In the genomic region with DNA sequence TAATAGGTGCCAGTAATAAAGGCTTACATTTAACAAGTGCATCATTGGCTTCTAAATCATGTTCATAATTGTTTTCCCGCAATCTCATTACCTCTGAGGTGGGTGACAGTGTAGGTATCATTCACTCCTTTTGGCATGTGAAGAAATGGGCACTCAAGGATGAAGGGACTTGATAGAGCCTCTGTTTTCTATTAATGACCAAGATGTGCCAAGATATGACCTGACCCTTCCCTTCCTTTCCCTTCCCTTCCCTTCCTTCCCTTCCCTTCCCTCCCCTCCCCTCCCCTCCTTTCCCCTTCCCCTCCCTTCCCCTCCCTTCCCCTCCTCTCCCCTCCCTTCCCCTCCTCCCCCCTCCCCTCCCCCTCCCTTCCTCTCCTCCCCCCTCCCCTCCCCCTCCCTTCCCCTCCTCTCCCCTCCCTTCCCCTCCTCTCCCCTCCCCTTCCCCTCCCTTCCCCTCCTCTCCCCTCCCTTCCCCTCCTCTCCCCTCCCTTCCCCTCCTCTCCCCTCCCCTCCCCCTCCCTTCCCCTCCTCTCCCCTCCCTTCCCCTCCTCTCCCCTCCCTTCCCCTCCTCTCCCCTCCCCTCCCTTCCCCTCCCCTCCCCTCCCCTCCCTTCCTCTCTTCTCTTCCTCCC, we compare ENCODE assay signal across 8 cellular contexts. TPM values are rescaled to one million over a fixed set of nuclear protein-coding genes. Genes with fewer than 3 reads are reported as not detected.
DNase-seq lines count a peak whose midpoint lies in the region; ATAC-seq, FAIRE-seq and TF ChIP-seq lines count a peak whose summit lies in the region.
"Not testable (repeated sequence)": the region's sequence is repeated elsewhere in the genome, so short reads cannot be mapped to it uniquely, and the experiment has no call there.

No MANE protein-coding gene starts in this region.

- H3K9me2 ChIP-seq in HCT116 (ENCODE audit: insufficient read depth); PC-3 (replicated peaks; ENCODE audit: low read length): not testable (repeated sequence)

- not testable (repeated sequence) for H3K36me3 Mint-ChIP-seq in CD4-positive, CD25-positive, alpha-beta regulatory T cell; central memory CD8-positive, alpha-beta T cell (ENCODE audit: insufficient read depth); dendritic cell treated with granulocyte-macrophage colony-stimulating factor and Interleukin-4, amounts not matched to agents 40 ng/mL and 50 ng/mL, for 4 days (ENCODE audit: low read depth)

- BruUV-seq in HCT116 (replicated peaks; lab: Mats Ljungman, UMichigan); PC-3 (replicated peaks; lab: Mats Ljungman, UMichigan); K562 (replicated peaks; lab: Mats Ljungman, UMichigan); HepG2 (replicated peaks; lab: Mats Ljungman, UMichigan): not testable (repeated sequence)

- TF ChIP-seq POLR2A in HCT116 (IDR thresholded peaks at IDR 0.05; ENCODE audit: borderline replicate concordance, extremely low read depth, insufficient read depth, insufficient read length); K562 (conservative IDR thresholded peaks at IDR 0.05); HepG2 (IDR thresholded peaks at IDR 0.05; ENCODE audit: insufficient read depth in 1 of 2, low read depth in 2 of 2, low read length in 2 of 2): not testable (repeated sequence)

- H3K27me3 ChIP-seq in CD4-positive, CD25-positive, alpha-beta regulatory T cell (ENCODE audit: control insufficient read depth, insufficient read depth, low read length); HCT116 (ENCODE audit: insufficient read depth, low read length); PC-3 (ENCODE audit: low read length); HepG2 (ENCODE audit: control insufficient read depth in 1 of 2, insufficient read depth in 2 of 2, low read length in 2 of 2): not testable (repeated sequence)
- H3K27me3 ChIP-seq in K562 (ENCODE audit: control insufficient read depth in 2 of 2, insufficient read depth in 2 of 2, low read length in 2 of 2) = peaks cover 10 to 17% of the 10 kb centered on the region in 2 experiments; a peak in 3 of 5 replicates

- in situ Hi-C loops in K562 (cut with MboI); HepG2 (cut with HindIII; ENCODE audit: extremely low pct_ligation_motif_present, low pct_unique_long_range_greater_than_20kb): not testable (repeated sequence)

- FAIRE-seq in K562 (lab: Jason Lieb, UNC); HepG2 (lab: Jason Lieb, UNC): not testable (repeated sequence)

- intact Hi-C loops in HCT116 (cut with micrococcal nuclease) (loop anchor here (5.0 to 10.0 kb wide), 2 partner anchors 110 to 248 kb away; no protein-coding TSS in a partner anchor), K562 (cut with micrococcal nuclease) (loop anchor here (10.0 kb wide), 2 partner anchors 112 to 548 kb away; no protein-coding TSS in a partner anchor)
- intact Hi-C loops in PC-3 (cut with micrococcal nuclease); dendritic cell treated with granulocyte-macrophage colony-stimulating factor and Interleukin-4, amounts not matched to agents 40 ng/mL and 50 ng/mL, for 4 days (cut with micrococcal nuclease); HepG2 (cut with micrococcal nuclease; ENCODE audit: unreplicated experiment): not testable (repeated sequence)

- not testable (repeated sequence) for H3K27me3 Mint-ChIP-seq in CD4-positive, CD25-positive, alpha-beta regulatory T cell; dendritic cell treated with granulocyte-macrophage colony-stimulating factor and Interleukin-4, amounts not matched to agents 40 ng/mL and 50 ng/mL, for 4 days
- H3K27me3 Mint-ChIP-seq in central memory CD8-positive, alpha-beta T cell = peaks cover 11% of the 10 kb centered on the region

- H4K20me1 ChIP-seq in HCT116 (ENCODE audit: insufficient read depth); PC-3 (ENCODE audit: low read length); K562 (replicated peaks; ENCODE audit: control insufficient read depth, insufficient read depth, low read length); HepG2 (ENCODE audit: insufficient read depth, low read length): not testable (repeated sequence)

- H3K9ac ChIP-seq in HCT116 (ENCODE audit: low read length); PC-3 (ENCODE audit: low read length); K562 (ENCODE audit: insufficient read depth in 1 of 2, low read depth in 2 of 2, low read length in 2 of 2); HepG2 (ENCODE audit: insufficient read depth, low read depth, low read length): not testable (repeated sequence)

- not testable (repeated sequence) for H3K4me3 Mint-ChIP-seq in CD4-positive, CD25-positive, alpha-beta regulatory T cell; central memory CD8-positive, alpha-beta T cell; dendritic cell treated with granulocyte-macrophage colony-stimulating factor and Interleukin-4, amounts not matched to agents 40 ng/mL and 50 ng/mL, for 4 days

- not testable (repeated sequence) for H3K4me3 ChIP-seq in CD4-positive, CD25-positive, alpha-beta regulatory T cell (ENCODE audit: low read depth, low read length); HCT116 (replicated peaks in 1 of 2; ENCODE audit: low read depth in 1 of 2, low read length in 2 of 2); HEK293 (ENCODE audit: low read depth, low read length); K562; HepG2 (replicated peaks in 1 of 3; ENCODE audit: insufficient read depth in 1 of 3, low read depth in 2 of 3, low read length in 3 of 3)
- peak overlapping the region; percentile 70; the same call in 1 of the 2 replicates for H3K4me3 ChIP-seq in PC-3 (ENCODE audit: low read length)

- H3K4me2 ChIP-seq in HCT116 (ENCODE audit: low read length) = 0 out of 2 replicates have a peak overlapping the region, but pooled peaks have one; percentile 82
- peak overlapping the region; percentile 95 for H3K4me2 ChIP-seq in PC-3 (ENCODE audit: low read length)
- not testable (repeated sequence) for H3K4me2 ChIP-seq in K562 (ENCODE audit: insufficient read depth, low read length); HepG2 (ENCODE audit: low read depth, low read length)

- H3K9me1 ChIP-seq in K562 (ENCODE audit: control insufficient read depth, insufficient read depth, low read length) = not testable (repeated sequence)

- not testable (repeated sequence) for H3K4me1 ChIP-seq in CD4-positive, CD25-positive, alpha-beta regulatory T cell (ENCODE audit: control insufficient read depth, insufficient read depth, low read length, poor library complexity, severe bottlenecking); HEK293 (ENCODE audit: control insufficient read depth, insufficient read depth, low read length); K562 (replicated peaks in 1 of 2; ENCODE audit: control insufficient read depth in 2 of 2, insufficient read depth in 2 of 2, low read length in 2 of 2)
- H3K4me1 ChIP-seq in HCT116 (ENCODE audit: control insufficient read depth in 1 of 2, insufficient read depth in 2 of 2, low read length in 2 of 2) (peaks cover 27 to 34% of the 10 kb centered on the region in 2 experiments), PC-3 (ENCODE audit: insufficient read depth, low read length) (peaks cover 21% of the 10 kb centered on the region), HepG2 (ENCODE audit: insufficient read depth, low read length) (peaks cover 12% of the 10 kb centered on the region)

- not testable (repeated sequence) for H3K36me3 ChIP-seq in CD4-positive, CD25-positive, alpha-beta regulatory T cell (ENCODE audit: control insufficient read depth, insufficient read depth, low read length); HCT116 (ENCODE audit: control insufficient read depth in 1 of 2, insufficient read depth in 2 of 2, low read length in 2 of 2); HEK293 (ENCODE audit: control insufficient read depth in 2 of 2, insufficient read depth in 1 of 2, low read length in 2 of 2); PC-3 (ENCODE audit: low read depth, low read length); K562 (ENCODE audit: control insufficient read depth, insufficient read depth, low read length); HepG2 (replicated peaks in 1 of 2; ENCODE audit: control insufficient read depth in 1 of 2, insufficient read depth in 2 of 2, low read length in 2 of 2)

- not testable (repeated sequence) for H3K9me3 ChIP-seq in CD4-positive, CD25-positive, alpha-beta regulatory T cell (ENCODE audit: control insufficient read depth in 2 of 2, low read length in 2 of 2); HCT116 (ENCODE audit: control insufficient read depth in 1 of 2, insufficient read depth in 1 of 2, low read depth in 1 of 2, low read length in 2 of 2); HEK293 (ENCODE audit: control insufficient read depth, insufficient read depth, low read depth, low read length); PC-3 (ENCODE audit: low read length); K562 (replicated peaks; ENCODE audit: control insufficient read depth, insufficient read depth, low read depth, low read length); HepG2 (ENCODE audit: low read length)

- H3K27ac ChIP-seq in CD4-positive, CD25-positive, alpha-beta regulatory T cell (ENCODE audit: insufficient read depth, low read length, poor library complexity, severe bottlenecking); HCT116 (ENCODE audit: low read depth, low read length); HEK293 (ENCODE audit: extremely low read depth, low read depth, low read length); PC-3 (ENCODE audit: low read length); K562 (ENCODE audit: extremely low read depth, low read depth, low read length); HepG2 (ENCODE audit: extremely low read length, insufficient read depth, low read length): not testable (repeated sequence)

- TF ChIP-seq CTCF in HCT116 (IDR thresholded peaks at IDR 0.05 in 2 of 3, conservative IDR thresholded peaks at IDR 0.05 in 1 of 3; ENCODE audit: borderline replicate concordance in 1 of 3, insufficient read depth in 1 of 3, low read depth in 2 of 3, low read length in 2 of 3); HEK293 (tag by site-specific recombination; IDR thresholded peaks at IDR 0.05); PC-3 (conservative IDR thresholded peaks at IDR 0.05; ENCODE audit: low read depth, low read length); K562 (IDR thresholded peaks at IDR 0.05 in 2 of 3, conservative IDR thresholded peaks at IDR 0.05 in 1 of 3; ENCODE audit: insufficient read depth in 2 of 3, low read depth in 1 of 3, low read length in 3 of 3); HepG2 (CRISPR knock-in tag; IDR thresholded peaks at IDR 0.05): not testable (repeated sequence)

- RAD21 ChIA-PET in HCT116 (lab: Charles Lee; ENCODE audit: low non-redundant PET in 1 of 2, low total read pairs in 2 of 2, uncharacterized antibody in 2 of 2, unreplicated experiment in 2 of 2) = not testable (repeated sequence)

- peak overlapping the region; percentile 44 for H2AFZ ChIP-seq in HCT116 (ENCODE audit: low read depth, low read length, poor library complexity, severe bottlenecking)
- not testable (repeated sequence) for H2AFZ ChIP-seq in PC-3 (ENCODE audit: low read length); K562 (ENCODE audit: low read depth, low read length); HepG2 (ENCODE audit: low read length)

- H3K79me2 ChIP-seq in HCT116 (ENCODE audit: insufficient read depth, low read length); PC-3 (ENCODE audit: low read length); K562 (ENCODE audit: control insufficient read depth, insufficient read depth, low read length); HepG2 (ENCODE audit: insufficient read depth, low read length): not testable (repeated sequence)

- not testable (repeated sequence) for H3K9me3 Mint-ChIP-seq in CD4-positive, CD25-positive, alpha-beta regulatory T cell; central memory CD8-positive, alpha-beta T cell; dendritic cell treated with granulocyte-macrophage colony-stimulating factor and Interleukin-4, amounts not matched to agents 40 ng/mL and 50 ng/mL, for 4 days

- peak overlapping the region in 2 of 3 donors; percentile 46 to 71 for H3K27ac Mint-ChIP-seq in CD4-positive, CD25-positive, alpha-beta regulatory T cell
- H3K27ac Mint-ChIP-seq in central memory CD8-positive, alpha-beta T cell (ENCODE audit: low read depth) = peak overlapping the region; percentile 0
- H3K27ac Mint-ChIP-seq in dendritic cell treated with granulocyte-macrophage colony-stimulating factor and Interleukin-4, amounts not matched to agents 40 ng/mL and 50 ng/mL, for 4 days = peak overlapping the region; percentile 26

- not testable (repeated sequence) for TF ChIP-seq EP300 in K562 (IDR thresholded peaks at IDR 0.05; ENCODE audit: low read length); HepG2 (IDR thresholded peaks at IDR 0.05; ENCODE audit: low read depth in 2 of 2, low read length in 2 of 2); HepG2 (CRISPR knock-in tag; IDR thresholded peaks at IDR 0.05; ENCODE audit: borderline replicate concordance)

- DNase-seq in CD4-positive, CD25-positive, alpha-beta regulatory T cell; HCT116 (ENCODE audit: low read depth, low spot score); PC-3; K562 (ENCODE audit: extremely low read depth in 1 of 4, low spot score in 3 of 4); central memory CD8-positive, alpha-beta T cell (ENCODE audit: low spot score in 2 of 2); HepG2 (ENCODE audit: low spot score): not testable (repeated sequence)

- CTCF ChIA-PET in HCT116 (lab: Charles Lee); HEK293 (lab: Yijun Ruan, JAX); PC-3 (lab: Charles Lee); K562 (lab: Yijun Ruan, JAX; ENCODE audit: low intra/inter-chr PET ratio); HepG2 (lab: Yijun Ruan, JAX; ENCODE audit: low intra/inter-chr PET ratio, low total read pairs): not testable (repeated sequence)

- H3K4me1 Mint-ChIP-seq in CD4-positive, CD25-positive, alpha-beta regulatory T cell; central memory CD8-positive, alpha-beta T cell: not testable (repeated sequence)
- peaks cover 13% of the 10 kb centered on the region for H3K4me1 Mint-ChIP-seq in dendritic cell treated with granulocyte-macrophage colony-stimulating factor and Interleukin-4, amounts not matched to agents 40 ng/mL and 50 ng/mL, for 4 days (ENCODE audit: low read depth)

- POLR2A ChIA-PET in HCT116 (lab: Charles Lee); HEK293 (lab: Yijun Ruan, JAX); PC-3 (lab: Charles Lee; ENCODE audit: unreplicated experiment); K562 (lab: Yijun Ruan, JAX); HepG2 (lab: Yijun Ruan, JAX): not testable (repeated sequence)

- 39% methylated on average over 1 of the region's 1 CpG for WGBS in K562 (ENCODE audit: insufficient coverage, low coverage, missing lambda C conversion rate)
- WGBS in HepG2 (ENCODE audit: low lambda C conversion rate) = 0% methylated on average over 1 of the region's 1 CpG

- not testable (repeated sequence) for TF ChIP-seq RAD21 in HCT116 (IDR thresholded peaks at IDR 0.05; ENCODE audit: low read depth); K562 (CRISPR knock-in tag; conservative IDR thresholded peaks at IDR 0.05 in 1 of 2, IDR thresholded peaks at IDR 0.05 in 1 of 2); HepG2 (CRISPR knock-in tag; IDR thresholded peaks at IDR 0.05)

- H3F3A ChIP-seq in PC-3 (ENCODE audit: low read length, unreplicated experiment) = not testable (repeated sequence)

- not testable (repeated sequence) for ATAC-seq in CD4-positive, CD25-positive, alpha-beta regulatory T cell (ENCODE audit: low read depth in 2 of 2); HCT116; PC-3; K562; central memory CD8-positive, alpha-beta T cell (replicated peaks; ENCODE audit: extremely low read depth, poor library complexity, severe bottlenecking); HepG2

RNA-seq across cellular contexts. Expression of a gene that starts 36.6 kb away (rescaled TPM):
- total RNA-seq in CD4-positive, CD25-positive, alpha-beta regulatory T cell = 1.1 TPM
- under 1 TPM; 0.12 to 0.41 (median 0.30) TPM for polyA plus RNA-seq in CD4-positive, CD25-positive, alpha-beta regulatory T cell
- total RNA-seq in HCT116 (2021; ENCODE audit: unreplicated experiment) = 14.8 TPM
- polyA plus RNA-seq in HCT116 (2012) = 1.9 and 3.5 TPM in 2 replicates
- total RNA-seq in PC-3 (2014; rRNA removed) = 13.6 and 18.7 TPM in 2 replicates
- 29.4 and 103 TPM in 2 replicates for total RNA-seq in K562 (2011; cell fraction: chromatin; rRNA removed; ENCODE audit: low replicate concordance)
- total RNA-seq in K562 (2011; cell fraction: nucleolus; rRNA removed) = 20.0 and 29.2 TPM in 2 replicates
- 43.2 and 46.0 TPM in 2 replicates for total RNA-seq in K562 (2011; cell fraction: nucleoplasm; rRNA removed)
- total RNA-seq in K562 (2014; rRNA removed) = 35.1 and 38.1 TPM in 2 replicates
- 58.0 and 62.1 TPM in 2 replicates for total RNA-seq in K562 (2014; rRNA removed; fragmentation: Illumina TruSeq; extraction: Trizol)
- 46.5 and 52.0 TPM in 2 replicates for total RNA-seq in K562 (2015; rRNA removed; fragmentation: Illumina TruSeq; extraction: Trizol)
- total RNA-seq in K562 (2021) = 36.8 and 37.6 TPM in 2 replicates
- 27.8 and 39.8 TPM in 2 replicates for polyA plus RNA-seq in K562 (2011; rRNA removed)
- 12.6 and 14.0 TPM in 2 replicates for polyA plus RNA-seq in K562 (2011; cell fraction: cytosol; rRNA removed)
- polyA plus RNA-seq in K562 (2011; cell fraction: nucleus; rRNA removed) = 39.3 and 59.9 TPM in 2 replicates
- polyA plus RNA-seq in K562 (2012) = 21.2 and 21.9 TPM in 2 replicates
- polyA plus RNA-seq in K562 (2014; fragmentation: Illumina TruSeq; extraction: Trizol) = 47.4 and 55.9 TPM in 2 replicates
- 10 to 100 TPM; 16.2 to 22.4 TPM for polyA plus RNA-seq in K562 (2014; fragmentation: Nextera tagmentation; extraction: Ambion mirVana)
- polyA plus RNA-seq in K562 (2014; rRNA removed) = 46.1 and 51.9 TPM in 2 replicates
- polyA minus RNA-seq in K562 (2011; rRNA and poly(A)+ RNA removed) = 36.0 and 43.9 TPM in 2 replicates
- 9.5 and 15.1 TPM in 2 replicates for polyA minus RNA-seq in K562 (2011; cell fraction: cytosol; rRNA and poly(A)+ RNA removed)
- 25.3 and 28.5 TPM in 2 replicates for polyA minus RNA-seq in K562 (2011; cell fraction: nucleus; rRNA and poly(A)+ RNA removed)
- total RNA-seq in HepG2 (2016; rRNA removed; fragmentation: Illumina TruSeq; extraction: Trizol) = 13.2 and 14.5 TPM in 2 replicates
- total RNA-seq in HepG2 (2016; cell fraction: cytosol; rRNA removed; fragmentation: Illumina TruSeq; extraction: Trizol; ENCODE audit: low read depth) = 1.5 and 1.6 TPM in 2 replicates
- total RNA-seq in HepG2 (2016; cell fraction: insoluble cytoplasmic fraction; rRNA removed; fragmentation: Illumina TruSeq; extraction: Trizol) = 13.5 and 14.9 TPM in 2 replicates
- total RNA-seq in HepG2 (2016; cell fraction: membrane; rRNA removed; fragmentation: Illumina TruSeq; extraction: Trizol) = 5.1 and 6.7 TPM in 2 replicates
- 13.9 and 16.8 TPM in 2 replicates for total RNA-seq in HepG2 (2016; cell fraction: nucleus; rRNA removed; fragmentation: Illumina TruSeq; extraction: Trizol)
- 2.5 and 3.8 TPM in 2 replicates for polyA plus RNA-seq in HepG2 (2011; rRNA removed)
- 1.4 TPM in 2 replicates for polyA plus RNA-seq in HepG2 (2011; cell fraction: cytosol; rRNA removed)
- 4.2 and 4.5 TPM in 2 replicates for polyA plus RNA-seq in HepG2 (2011; cell fraction: nucleus; rRNA removed)
- 2.0 and 4.1 TPM in 2 replicates for polyA plus RNA-seq in HepG2 (2012)
- polyA plus RNA-seq in HepG2 (2016; cell fraction: cytosol; fragmentation: Illumina TruSeq; extraction: Trizol; ENCODE audit: low read depth) = 0.68 and 0.71 TPM in 2 replicates
- 7.6 and 9.3 TPM in 2 replicates for polyA plus RNA-seq in HepG2 (2016; cell fraction: insoluble cytoplasmic fraction; fragmentation: Illumina TruSeq; extraction: Trizol; ENCODE audit: low read depth)
- polyA plus RNA-seq in HepG2 (2016; cell fraction: membrane; fragmentation: Illumina TruSeq; extraction: Trizol; ENCODE audit: low read depth) = 1.9 and 2.0 TPM in 2 replicates
- polyA plus RNA-seq in HepG2 (2016; cell fraction: nucleus; fragmentation: Illumina TruSeq; extraction: Trizol; ENCODE audit: insufficient read depth, low read depth) = 27.7 and 30.4 TPM in 2 replicates
- 1.5 and 8.3 TPM in 2 replicates for polyA minus RNA-seq in HepG2 (2011; rRNA and poly(A)+ RNA removed; ENCODE audit: low replicate concordance)
- 1.6 and 2.0 TPM in 2 replicates for polyA minus RNA-seq in HepG2 (2011; cell fraction: cytosol; rRNA and poly(A)+ RNA removed)
- polyA minus RNA-seq in HepG2 (2011; cell fraction: nucleus; rRNA and poly(A)+ RNA removed) = 7.5 and 8.9 TPM in 2 replicates

RNA-seq across cellular contexts. Expression of a gene that starts 47.0 kb away (rescaled TPM):
- 6.8 TPM for total RNA-seq in CD4-positive, CD25-positive, alpha-beta regulatory T cell
- polyA plus RNA-seq in CD4-positive, CD25-positive, alpha-beta regulatory T cell = 1 to 10 TPM; 4.8 to 8.1 (median 6.5) TPM
- total RNA-seq in HCT116 (2021; ENCODE audit: unreplicated experiment) (20.4 TPM), PC-3 (2014; rRNA removed) (6.6 and 8.9 TPM in 2 replicates), K562 (2014; rRNA removed) (11.4 and 12.4 TPM in 2 replicates), K562 (2014; rRNA removed; fragmentation: Illumina TruSeq; extraction: Trizol) (19.7 and 21.3 TPM in 2 replicates), K562 (2015; rRNA removed; fragmentation: Illumina TruSeq; extraction: Trizol) (17.8 and 19.7 TPM in 2 replicates), K562 (2021) (24.4 and 24.8 TPM in 2 replicates), HepG2 (2016; rRNA removed; fragmentation: Illumina TruSeq; extraction: Trizol) (8.2 and 8.5 TPM in 2 replicates)
- 13.0 and 13.4 TPM in 2 replicates for polyA plus RNA-seq in HCT116 (2012)
- 64.2 and 84.6 TPM in 2 replicates for total RNA-seq in K562 (2011; cell fraction: chromatin; rRNA removed; ENCODE audit: low replicate concordance)
- total RNA-seq in K562 (2011; cell fraction: nucleolus; rRNA removed) = 34.0 and 34.7 TPM in 2 replicates
- total RNA-seq in K562 (2011; cell fraction: nucleoplasm; rRNA removed) = 55.1 and 61.2 TPM in 2 replicates
- polyA plus RNA-seq in K562 (2011; rRNA removed) (17.5 and 30.8 TPM in 2 replicates), K562 (2014; fragmentation: Illumina TruSeq; extraction: Trizol) (24.8 and 25.7 TPM in 2 replicates), K562 (2014; fragmentation: Nextera tagmentation; extraction: Ambion mirVana) (1 to 10 TPM; 5.0 to 5.4 TPM), K562 (2014; rRNA removed) (24.1 and 28.6 TPM in 2 replicates), HepG2 (2011; rRNA removed) (7.7 and 8.8 TPM in 2 replicates)
- polyA plus RNA-seq in K562 (2011; cell fraction: cytosol; rRNA removed) = 18.8 and 22.4 TPM in 2 replicates
- 25.9 and 29.1 TPM in 2 replicates for polyA plus RNA-seq in K562 (2011; cell fraction: nucleus; rRNA removed)
- 9.8 and 16.1 TPM in 2 replicates for polyA plus RNA-seq in K562 (2012)
- polyA minus RNA-seq in K562 (2011; rRNA and poly(A)+ RNA removed) = 33.8 and 39.2 TPM in 2 replicates
- 9.5 and 14.7 TPM in 2 replicates for polyA minus RNA-seq in K562 (2011; cell fraction: cytosol; rRNA and poly(A)+ RNA removed)
- polyA minus RNA-seq in K562 (2011; cell fraction: nucleus; rRNA and poly(A)+ RNA removed) = 32.0 and 32.6 TPM in 2 replicates
- 27.8 and 33.5 TPM in 2 replicates for total RNA-seq in HepG2 (2016; cell fraction: cytosol; rRNA removed; fragmentation: Illumina TruSeq; extraction: Trizol; ENCODE audit: low read depth)
- 6.5 and 8.0 TPM in 2 replicates for total RNA-seq in HepG2 (2016; cell fraction: insoluble cytoplasmic fraction; rRNA removed; fragmentation: Illumina TruSeq; extraction: Trizol)
- 16.2 and 20.6 TPM in 2 replicates for total RNA-seq in HepG2 (2016; cell fraction: membrane; rRNA removed; fragmentation: Illumina TruSeq; extraction: Trizol)
- total RNA-seq in HepG2 (2016; cell fraction: nucleus; rRNA removed; fragmentation: Illumina TruSeq; extraction: Trizol) = 12.5 and 14.1 TPM in 2 replicates
- polyA plus RNA-seq in HepG2 (2011; cell fraction: cytosol; rRNA removed) = 7.6 and 9.2 TPM in 2 replicates
- 9.7 and 10.3 TPM in 2 replicates for polyA plus RNA-seq in HepG2 (2011; cell fraction: nucleus; rRNA removed)
- 8.0 and 8.3 TPM in 2 replicates for polyA plus RNA-seq in HepG2 (2012)
- 6.3 and 8.5 TPM in 2 replicates for polyA plus RNA-seq in HepG2 (2016; cell fraction: cytosol; fragmentation: Illumina TruSeq; extraction: Trizol; ENCODE audit: low read depth)
- polyA plus RNA-seq in HepG2 (2016; cell fraction: insoluble cytoplasmic fraction; fragmentation: Illumina TruSeq; extraction: Trizol; ENCODE audit: low read depth) = 9.6 and 10.0 TPM in 2 replicates
- 9.4 and 11.9 TPM in 2 replicates for polyA plus RNA-seq in HepG2 (2016; cell fraction: membrane; fragmentation: Illumina TruSeq; extraction: Trizol; ENCODE audit: low read depth)
- 12.6 and 16.4 TPM in 2 replicates for polyA plus RNA-seq in HepG2 (2016; cell fraction: nucleus; fragmentation: Illumina TruSeq; extraction: Trizol; ENCODE audit: insufficient read depth, low read depth)
- polyA minus RNA-seq in HepG2 (2011; rRNA and poly(A)+ RNA removed; ENCODE audit: low replicate concordance) = 5.6 and 16.5 TPM in 2 replicates
- 4.2 and 6.2 TPM in 2 replicates for polyA minus RNA-seq in HepG2 (2011; cell fraction: cytosol; rRNA and poly(A)+ RNA removed)
- polyA minus RNA-seq in HepG2 (2011; cell fraction: nucleus; rRNA and poly(A)+ RNA removed) = 19.3 and 23.2 TPM in 2 replicates

Comparison
In these comparisons a context has a peak if more than half of its experiments do, and no peak if none do; other contexts are left out.
1. H3K27ac Mint-ChIP-seq: peak in every context shown above with its lines; median percentile 58 in CD4-positive, CD25-positive, alpha-beta regulatory T cell; 26 in dendritic cell treated with granulocyte-macrophage colony-stimulating factor and Interleukin-4, amounts not matched to agents 40 ng/mL and 50 ng/mL, for 4 days; 0 in central memory CD8-positive, alpha-beta T cell.